In genomic region chr3:162285252-162285651, GRCh38 we compare ENCODE assay signal across 15 cellular contexts.
DNase-seq lines count a peak whose midpoint lies in the region; ATAC-seq and TF ChIP-seq lines count a peak whose summit lies in the region.
"Had no signal": no experiment of that assay in that cellular context is flagged by ENCODE, and none has a peak within 500 bp of the region (broad histone marks: within the 10 kb centered on the region; RNA-seq: fewer than 3 reads in every experiment).

No MANE protein-coding gene starts in this region.

- WGBS in hepatocyte (ENCODE audit: low lambda C conversion rate, missing lambda C conversion rate): 87% methylated on average over 3 of the region's 3 CpGs

- H3K9me3 ChIP-seq in right atrium auricular region (peaks cover 0 to 12% of the 10 kb centered on the region in 2 donors), PC-3 (ENCODE audit: low read length) (no peaks in the 10 kb centered on the region), hepatocyte (ENCODE audit: low read depth) (no peaks in the 10 kb centered on the region)

- TF ChIP-seq CTCF in right atrium auricular region (IDR thresholded peaks at IDR 0.05) (no peak), PC-3 (conservative IDR thresholded peaks at IDR 0.05; ENCODE audit: low read depth, low read length) (no peak), hepatocyte (IDR thresholded peaks at IDR 0.05; ENCODE audit: poor library complexity) (no peak)

- DNase-seq in Right ventricle myocardium inferior (ENCODE audit: missing footprints) (peak; percentile 57), right atrium auricular region (ENCODE audit: low spot score) (no peak), PC-3 (no peak), hepatocyte (ENCODE audit: low spot score) (no peak), HuH-7.5 (ENCODE audit: low spot score) (no peak)
- DNase-seq: 8988T; C1 segment of cervical spinal cord; Calu3; CD4-positive, alpha-beta T cell; DMS 273 treated with DMSO at 0.1 percent for 48 hours had no signal

- H3K79me2 ChIP-seq in PC-3 (ENCODE audit: low read length): no peaks in the 10 kb centered on the region
- H3K79me2 ChIP-seq in hepatocyte: no peaks in the 10 kb centered on the region

- POLR2A ChIA-PET in PC-3 (lab: Charles Lee; ENCODE audit: unreplicated experiment): no interaction called here

- no peaks in the 10 kb centered on the region for H4K20me1 ChIP-seq in PC-3 (ENCODE audit: low read length)
- no peaks in the 10 kb centered on the region for H4K20me1 ChIP-seq in hepatocyte (ENCODE audit: insufficient read depth, poor library complexity, severe bottlenecking)

- no peaks in the 10 kb centered on the region for H3K27me3 ChIP-seq in right atrium auricular region
- no peaks in the 10 kb centered on the region for H3K27me3 ChIP-seq in PC-3 (ENCODE audit: low read length)
- H3K27me3 ChIP-seq in hepatocyte: no peaks in the 10 kb centered on the region

- H3K4me3 ChIP-seq in right atrium auricular region (no peak overlapping the region), PC-3 (ENCODE audit: low read length) (no peak overlapping the region), hepatocyte (no peak overlapping the region)
- H3K4me3 ChIP-seq: GM12878 had no signal

- H3K27ac ChIP-seq in right atrium auricular region: no peak overlapping the region
- H3K27ac ChIP-seq in PC-3 (ENCODE audit: low read length): no peak overlapping the region
- H3K27ac ChIP-seq in hepatocyte: no peak overlapping the region

- ATAC-seq in Right ventricle myocardium inferior: peak; percentile 42
- ATAC-seq in PC-3: no peak
- no peak for ATAC-seq in GM18505 (IDR thresholded peaks at IDR 0.05; ENCODE audit: unreplicated experiment)
- ATAC-seq in GM19395 (IDR thresholded peaks at IDR 0.05; ENCODE audit: unreplicated experiment): no peak
- ATAC-seq: GM12878, HCT116, HepG2 had no signal

- TF ChIP-seq POLR2A in GM18505 (IDR thresholded peaks at IDR 0.05; ENCODE audit: borderline replicate concordance, extremely low read depth, insufficient read depth, insufficient read length): no peak

- H3K4me2 ChIP-seq in PC-3 (ENCODE audit: low read length) (peak overlapping the region; percentile 59; the same call in 1 of the 2 replicates), hepatocyte (no peak overlapping the region)

- CTCF ChIA-PET in PC-3 (lab: Charles Lee): no interaction called here

- no peaks in the 10 kb centered on the region for H3F3A ChIP-seq in PC-3 (ENCODE audit: low read length, unreplicated experiment)

- H3K36me3 ChIP-seq in right atrium auricular region (no peaks in the 10 kb centered on the region), PC-3 (ENCODE audit: low read depth, low read length) (no peaks in the 10 kb centered on the region), hepatocyte (replicated peaks; ENCODE audit: insufficient read depth, low read depth) (no peaks in the 10 kb centered on the region)

- no TSS peak for BruUV-seq in PC-3 (replicated peaks; lab: Mats Ljungman, UMichigan)

- peak overlapping the region; percentile 43; the same call in 1 of the 2 replicates for H2AFZ ChIP-seq in PC-3 (ENCODE audit: low read length)
- H2AFZ ChIP-seq in hepatocyte: peak overlapping the region; percentile 0

- no peak overlapping the region for H3K9ac ChIP-seq in PC-3 (ENCODE audit: low read length)

- intact Hi-C loops in Right ventricle myocardium inferior (cut with DNase I): loop anchor here (2.0 kb wide), 1 partner anchor 82 kb away; no protein-coding TSS in a partner anchor
- intact Hi-C loops in PC-3 (cut with micrococcal nuclease): loop anchor here (1.0 to 10.0 kb wide), 5 partner anchors 207 to 723 kb away; no protein-coding TSS in a partner anchor

- H3K9me2 ChIP-seq in PC-3 (replicated peaks; ENCODE audit: low read length): no peaks in the 10 kb centered on the region
- no peaks in the 10 kb centered on the region for H3K9me2 ChIP-seq in hepatocyte (replicated peaks; ENCODE audit: insufficient read depth)

- H3K4me1 ChIP-seq in right atrium auricular region (no peaks in the 10 kb centered on the region), PC-3 (ENCODE audit: insufficient read depth, low read length) (peaks cover 16% of the 10 kb centered on the region), hepatocyte (ENCODE audit: insufficient read depth) (peaks cover 9% of the 10 kb centered on the region)
